In genomic region chr6:13027200-13027599, GRCh38 we compare ENCODE assay signal across 20 cellular contexts.
"Had no signal": no experiment of that assay in that cellular context is flagged by ENCODE, and none has a peak within 500 bp of the region (broad histone marks: within the 10 kb centered on the region; RNA-seq: fewer than 3 reads in every experiment).

No MANE protein-coding gene starts in this region.

- DNase-seq: activated CD4-positive, alpha-beta T cell treated with anti-CD3 and anti-CD28 coated beads for 36 hours; activated CD8-positive, alpha-beta memory T cell treated with anti-CD3 and anti-CD28 coated beads, Interleukin-2, amount 50 U/mL, for 48 hours; activated CD8-positive, alpha-beta T cell treated with anti-CD3 and anti-CD28 coated beads for 36 hours; activated T-cell treated with anti-CD3 and anti-CD28 coated beads, Interleukin-2, amount 50 U/mL, for 1 hour; brain microvascular endothelial cell; cerebellar nuclear complex; IMR-90; KBM-7; NCI-H2029; NCI-H2107; NCI-H226; RPMI8226; SHP77; SW 1271 had no signal

- H3K36me3 ChIP-seq: brain microvascular endothelial cell, cardiac muscle cell, SJSA1, WERI-Rb-1 had no signal

- H3K27me3 ChIP-seq: brain microvascular endothelial cell had no signal

- H3K9me3 ChIP-seq: SJSA1 had no signal

- H3K4me3 ChIP-seq: cardiac muscle cell, SJSA1 had no signal

- H3K4me1 ChIP-seq: SJSA1 had no signal

- ATAC-seq: activated CD4-positive, alpha-beta T cell treated with anti-CD3 and anti-CD28 coated beads for 36 hours; activated CD8-positive, alpha-beta T cell treated with anti-CD3 and anti-CD28 coated beads for 36 hours; Panc1; SK-N-SH treated with all-trans-retinoic acid at 6 μM for 48 hours had no signal

- H3K27ac ChIP-seq: brain microvascular endothelial cell, cardiac muscle cell, SJSA1 had no signal

- FAIRE-seq: astrocyte had no signal
